In the genomic region with DNA sequence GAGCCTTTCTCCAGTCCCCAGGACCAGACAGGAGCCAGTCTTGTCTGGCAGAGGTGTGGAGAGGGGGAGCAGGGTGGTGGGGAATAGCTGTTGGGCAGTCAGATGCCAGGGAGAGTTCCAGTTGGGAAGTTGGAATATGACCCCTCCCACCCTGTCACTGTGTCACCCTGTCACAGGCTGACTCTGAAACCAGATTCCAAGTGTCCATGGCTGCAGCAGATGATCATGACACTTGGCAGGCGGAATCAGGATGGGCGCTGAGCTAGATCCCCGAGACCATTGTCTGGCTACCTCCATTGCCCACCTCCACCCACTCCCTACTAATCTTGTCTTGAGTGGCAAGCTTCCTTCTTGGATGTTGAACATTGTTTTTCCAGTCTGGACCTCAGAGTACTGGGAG, we compare ENCODE assay signal across 1 cellular context.
TF ChIP-seq lines count a peak whose summit lies in the region.

No MANE protein-coding gene starts in this region.

TF ChIP-seq in GM12878, 131 proteins besides CTCF, POLR2A, EP300 and RAD21:
- TF ChIP-seq MTA2 (IDR thresholded peaks at IDR 0.05; ENCODE audit: low read depth) (no peak), WRNIP1 (IDR thresholded peaks at IDR 0.05; ENCODE audit: borderline replicate concordance, low read depth, low read length) (no peak), SMARCA5 (IDR thresholded peaks at IDR 0.05) (no peak), TCF7 (IDR thresholded peaks at IDR 0.05; ENCODE audit: borderline replicate concordance) (no peak), TARDBP (IDR thresholded peaks at IDR 0.05; ENCODE audit: borderline replicate concordance) (no peak), EGR1 (IDR thresholded peaks at IDR 0.05; ENCODE audit: borderline replicate concordance in 1 of 2, low read depth in 2 of 2, low read length in 2 of 2) (no peak), FOXM1 (IDR thresholded peaks at IDR 0.05; ENCODE audit: low read depth, low read length) (no peak)
- TF ChIP-seq, protein P1, sequence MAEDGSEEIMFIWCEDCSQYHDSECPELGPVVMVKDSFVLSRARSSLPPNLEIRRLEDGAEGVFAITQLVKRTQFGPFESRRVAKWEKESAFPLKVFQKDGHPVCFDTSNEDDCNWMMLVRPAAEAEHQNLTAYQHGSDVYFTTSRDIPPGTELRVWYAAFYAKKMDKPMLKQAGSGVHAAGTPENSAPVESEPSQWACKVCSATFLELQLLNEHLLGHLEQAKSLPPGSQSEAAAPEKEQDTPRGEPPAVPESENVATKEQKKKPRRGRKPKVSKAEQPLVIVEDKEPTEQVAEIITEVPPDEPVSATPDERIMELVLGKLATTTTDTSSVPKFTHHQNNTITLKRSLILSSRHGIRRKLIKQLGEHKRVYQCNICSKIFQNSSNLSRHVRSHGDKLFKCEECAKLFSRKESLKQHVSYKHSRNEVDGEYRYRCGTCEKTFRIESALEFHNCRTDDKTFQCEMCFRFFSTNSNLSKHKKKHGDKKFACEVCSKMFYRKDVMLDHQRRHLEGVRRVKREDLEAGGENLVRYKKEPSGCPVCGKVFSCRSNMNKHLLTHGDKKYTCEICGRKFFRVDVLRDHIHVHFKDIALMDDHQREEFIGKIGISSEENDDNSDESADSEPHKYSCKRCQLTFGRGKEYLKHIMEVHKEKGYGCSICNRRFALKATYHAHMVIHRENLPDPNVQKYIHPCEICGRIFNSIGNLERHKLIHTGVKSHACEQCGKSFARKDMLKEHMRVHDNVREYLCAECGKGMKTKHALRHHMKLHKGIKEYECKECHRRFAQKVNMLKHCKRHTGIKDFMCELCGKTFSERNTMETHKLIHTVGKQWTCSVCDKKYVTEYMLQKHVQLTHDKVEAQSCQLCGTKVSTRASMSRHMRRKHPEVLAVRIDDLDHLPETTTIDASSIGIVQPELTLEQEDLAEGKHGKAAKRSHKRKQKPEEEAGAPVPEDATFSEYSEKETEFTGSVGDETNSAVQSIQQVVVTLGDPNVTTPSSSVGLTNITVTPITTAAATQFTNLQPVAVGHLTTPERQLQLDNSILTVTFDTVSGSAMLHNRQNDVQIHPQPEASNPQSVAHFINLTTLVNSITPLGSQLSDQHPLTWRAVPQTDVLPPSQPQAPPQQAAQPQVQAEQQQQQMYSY (CRISPR knock-in tag; IDR thresholded peaks at IDR 0.05), result no peak
- TF ChIP-seq, protein P2, sequence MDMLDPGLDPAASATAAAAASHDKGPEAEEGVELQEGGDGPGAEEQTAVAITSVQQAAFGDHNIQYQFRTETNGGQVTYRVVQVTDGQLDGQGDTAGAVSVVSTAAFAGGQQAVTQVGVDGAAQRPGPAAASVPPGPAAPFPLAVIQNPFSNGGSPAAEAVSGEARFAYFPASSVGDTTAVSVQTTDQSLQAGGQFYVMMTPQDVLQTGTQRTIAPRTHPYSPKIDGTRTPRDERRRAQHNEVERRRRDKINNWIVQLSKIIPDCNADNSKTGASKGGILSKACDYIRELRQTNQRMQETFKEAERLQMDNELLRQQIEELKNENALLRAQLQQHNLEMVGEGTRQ (IDR thresholded peaks at IDR 0.05; ENCODE audit: borderline replicate concordance, low read depth, low read length), result no peak
